19 cellular contexts compared by ENCODE assay signal in genomic region chr9:89844075-89844474, GRCh38.
"Had no signal": no experiment of that assay in that cellular context is flagged by ENCODE, and none has a peak within 500 bp of the region (broad histone marks: within the 10 kb centered on the region; RNA-seq: fewer than 3 reads in every experiment).

No MANE protein-coding gene starts in this region.

- H3K4me3 Mint-ChIP-seq: activated CD4-positive, alpha-beta T cell treated with anti-CD3 and anti-CD28 coated beads, Interleukin-2, amount 10 ng/mL, durations not matched to agents 24 days and 14 days; activated CD8-positive, alpha-beta T cell treated with anti-CD3 and anti-CD28 coated beads for 36 hours; activated naive CD4-positive, alpha-beta T cell treated with anti-CD3 and anti-CD28 coated beads for 36 hours; activated naive CD8-positive, alpha-beta T cell treated with anti-CD3 and anti-CD28 coated beads, Interleukin-2, amount 50 U/mL, for 24 hours; immature natural killer cell; mesothelial cell of epicardium; natural killer cell; T-helper 1 cell treated with Interleukin-12 subunit alpha and Interleukin-12 subunit beta and Interleukin-4 antibody, amounts not matched to agents 30 μg/mL and 1 μg/mL, for 36 hours had no signal

- H3K9me3 Mint-ChIP-seq: activated CD4-positive, alpha-beta T cell treated with anti-CD3 and anti-CD28 coated beads, Interleukin-2, amount 10 ng/mL, durations not matched to agents 24 days and 14 days; activated CD8-positive, alpha-beta T cell treated with anti-CD3 and anti-CD28 coated beads for 36 hours; activated naive CD4-positive, alpha-beta T cell treated with anti-CD3 and anti-CD28 coated beads for 36 hours; activated naive CD8-positive, alpha-beta T cell treated with anti-CD3 and anti-CD28 coated beads, Interleukin-2, amount 50 U/mL, for 24 hours; natural killer cell; T-helper 1 cell treated with Interleukin-12 subunit alpha and Interleukin-12 subunit beta and Interleukin-4 antibody, amounts not matched to agents 30 μg/mL and 1 μg/mL, for 36 hours had no signal

- H3K27ac ChIP-seq: thoracic aorta had no signal

- ATAC-seq: activated CD4-positive, CD25-positive, alpha-beta regulatory T cell treated with anti-CD3 and anti-CD28 coated beads, Interleukin-2, amount 50 U/mL, for 24 hours; activated CD8-positive, alpha-beta T cell treated with anti-CD3 and anti-CD28 coated beads for 36 hours; activated naive CD8-positive, alpha-beta T cell treated with anti-CD3 and anti-CD28 coated beads, Interleukin-2, amount 50 U/mL, for 24 hours; natural killer cell had no signal

- DNase-seq: activated CD4-positive, alpha-beta T cell treated with anti-CD3 and anti-CD28 coated beads, Interleukin-2, amount 10 ng/mL, durations not matched to agents 24 days and 14 days; activated CD8-positive, alpha-beta T cell treated with anti-CD3 and anti-CD28 coated beads for 36 hours; activated effector memory CD4-positive, alpha-beta T cell treated with Interleukin-2 at 50 U/mL for 16 hours; activated naive CD4-positive, alpha-beta T cell treated with anti-CD3 and anti-CD28 coated beads for 36 hours; activated naive CD8-positive, alpha-beta T cell treated with anti-CD3 and anti-CD28 coated beads, Interleukin-2, amount 50 U/mL, for 24 hours; activated T-cell treated with anti-CD3 and anti-CD28 coated beads, Interleukin-2, amount 50 U/mL, for 48 hours; cortex of kidney; foreskin fibroblast; immature natural killer cell; kidney glomerular epithelial cell; natural killer cell; retina; stimulated activated CD4-positive, alpha-beta T cell treated with anti-CD3 and anti-CD28 coated beads, Interleukin-4, amount 100 ng/mL, for 1 hour; stimulated activated naive CD4-positive, alpha-beta T cell had no signal

- H3K27ac Mint-ChIP-seq: activated CD4-positive, alpha-beta T cell treated with anti-CD3 and anti-CD28 coated beads, Interleukin-2, amount 10 ng/mL, durations not matched to agents 24 days and 14 days; activated CD8-positive, alpha-beta T cell treated with anti-CD3 and anti-CD28 coated beads for 36 hours; activated naive CD4-positive, alpha-beta T cell treated with anti-CD3 and anti-CD28 coated beads for 36 hours; activated naive CD8-positive, alpha-beta T cell treated with anti-CD3 and anti-CD28 coated beads, Interleukin-2, amount 50 U/mL, for 24 hours; immature natural killer cell; mesothelial cell of epicardium; natural killer cell; progenitor cell of endocrine pancreas; T-helper 1 cell treated with Interleukin-12 subunit alpha and Interleukin-12 subunit beta and Interleukin-4 antibody, amounts not matched to agents 30 μg/mL and 1 μg/mL, for 36 hours had no signal

- H3K4me3 ChIP-seq: thoracic aorta had no signal

- H3K36me3 ChIP-seq: thoracic aorta had no signal

- H3K36me3 Mint-ChIP-seq: immature natural killer cell, mesothelial cell of epicardium, natural killer cell had no signal

- H3K9me3 ChIP-seq: thoracic aorta had no signal

- H3K27me3 Mint-ChIP-seq: activated CD8-positive, alpha-beta T cell treated with anti-CD3 and anti-CD28 coated beads for 36 hours had no signal

- H3K4me1 Mint-ChIP-seq: activated CD4-positive, alpha-beta T cell treated with anti-CD3 and anti-CD28 coated beads, Interleukin-2, amount 10 ng/mL, durations not matched to agents 24 days and 14 days; activated naive CD8-positive, alpha-beta T cell treated with anti-CD3 and anti-CD28 coated beads, Interleukin-2, amount 50 U/mL, for 24 hours; immature natural killer cell; natural killer cell had no signal
